In genomic region chr12:54216580-54217308, GRCh38 we compare ENCODE assay signal across 8 cellular contexts. TPM values are rescaled to one million over a fixed set of nuclear protein-coding genes. Genes with fewer than 3 reads are reported as not detected.
DNase-seq lines count a peak whose midpoint lies in the region; ATAC-seq and TF ChIP-seq lines count a peak whose summit lies in the region.

No MANE protein-coding gene starts in this region.

- H3K36me3 ChIP-seq in OCI-LY7 (ENCODE audit: insufficient read depth, low read length) (no peaks in the 10 kb centered on the region), muscle layer of colon (ENCODE audit: insufficient read depth, low read length) (no peaks in the 10 kb centered on the region)

- no peaks in the 10 kb centered on the region for H4K20me1 ChIP-seq in OCI-LY7 (ENCODE audit: insufficient read depth, low read length)

- BruUV-seq in OCI-LY7 (replicated peaks; lab: Mats Ljungman, UMichigan): no TSS peak

- H3K4me1 ChIP-seq in OCI-LY7 (ENCODE audit: insufficient read depth, low read length, poor library complexity, severe bottlenecking) (peaks cover 62% of the 10 kb centered on the region), muscle layer of colon (ENCODE audit: insufficient read depth, low read length) (peaks cover 28% of the 10 kb centered on the region)

- H3K4me3 ChIP-seq in Jurkat, Clone E6-1 (ENCODE audit: low read length): peak overlapping the region; percentile 57
- H3K4me3 ChIP-seq in OCI-LY7 (ENCODE audit: low read depth, low read length, poor library complexity, severe bottlenecking) (peak overlapping the region; percentile 67), muscle layer of colon (ENCODE audit: low read depth in 1 of 2, low read length in 2 of 2) (peak overlapping the region; percentile 40)

- intact Hi-C loops in OCI-LY7 (cut with micrococcal nuclease; ENCODE audit: unreplicated experiment): loop anchor here (1.0 to 5.0 kb wide), 5 partner anchors 64 to 464 kb away; partner anchors contain the start of genes CBX5, CISTR, HNRNPA1 and HOXC4

- H3K79me2 ChIP-seq in OCI-LY7 (ENCODE audit: insufficient read depth, low read depth, low read length): no peaks in the 10 kb centered on the region

- H3K9ac ChIP-seq in muscle layer of colon (ENCODE audit: low read length): no peak overlapping the region

- TF ChIP-seq CTCF in OCI-LY7 (conservative IDR thresholded peaks at IDR 0.05; ENCODE audit: low read length): peak; percentile 88

- ATAC-seq in GM21526 (IDR thresholded peaks at IDR 0.05; ENCODE audit: low FRiP score, unreplicated experiment): no peak

- DNase-seq in GF-D8 (lab: John Stamatoyannopoulos, UW) (peak; percentile 76), OCI-LY7 (ENCODE audit: low spot score) (peak; percentile 96), erythroblast (lab: John Stamatoyannopoulos, UW) (peak; percentile 79 to 85)
- peak; percentile 95 for DNase-seq in Jurkat, Clone E6-1 (ENCODE audit: low read depth, low spot score)
- DNase-seq in activated CD8-positive, alpha-beta memory T cell treated with anti-CD3 and anti-CD28 coated beads, Interleukin-2, amount 50 U/mL, for 48 hours: peak; percentile 84
- DNase-seq in stimulated activated CD8-positive, alpha-beta memory T cell treated with anti-CD3 and anti-CD28 coated beads, Interleukin-4, amount 100 ng/mL, for 48 hours: peak; percentile 80

- POLR2A ChIA-PET in OCI-LY7 (lab: Charles Lee): interaction anchor here (0.9 to 1.0 kb wide), 4 partner anchors 10 to 191 kb away, joined by 3 to 6 read pairs (median 3); partner anchors contain the start of gene HOXC4

- peak overlapping the region; percentile 65; the same call in 1 of the 2 replicates for H2AFZ ChIP-seq in OCI-LY7 (ENCODE audit: low read length)

- H3K9me3 ChIP-seq in OCI-LY7 (ENCODE audit: low read length) (no peaks in the 10 kb centered on the region), muscle layer of colon (ENCODE audit: low read length) (no peaks in the 10 kb centered on the region)

- H3K27me3 ChIP-seq in muscle layer of colon (ENCODE audit: control insufficient read depth in 1 of 2, insufficient read depth in 2 of 2, low read length in 2 of 2): peaks cover 31 to 62% of the 10 kb centered on the region in 2 donors

- peak overlapping the region; percentile 86 for H3K4me2 ChIP-seq in OCI-LY7 (ENCODE audit: low read length)

- TF ChIP-seq POLR2A in erythroblast (IDR thresholded peaks at IDR 0.05; ENCODE audit: low read length): no peak

- CTCF ChIA-PET in OCI-LY7 (lab: Charles Lee; ENCODE audit: unreplicated experiment): interaction anchor here (0.7 to 1.3 kb wide), 7 partner anchors 9 to 199 kb away, joined by 3 to 4 read pairs (median 3); no protein-coding TSS in a partner anchor

- H3K9me2 ChIP-seq in OCI-LY7 (ENCODE audit: insufficient read depth, low read length): no peaks in the 10 kb centered on the region

- peak overlapping the region; percentile 89 for H3K27ac ChIP-seq in OCI-LY7 (ENCODE audit: low read depth, low read length, poor library complexity, severe bottlenecking)
- H3K27ac ChIP-seq in muscle layer of colon (ENCODE audit: low read depth, low read length): no peak overlapping the region

RNA-seq across cellular contexts. Expression of gene SMUG1, which starts 28.0 kb away (rescaled TPM):
- polyA plus RNA-seq in Jurkat, Clone E6-1 (2012; ENCODE audit: insufficient read depth, insufficient read length): 36.9 TPM
- total RNA-seq in OCI-LY7 (2014; rRNA removed; shearing (Covaris generic)): 28.2 and 42.5 TPM in 2 replicates
- 36.0 and 37.9 TPM in 2 replicates for total RNA-seq in OCI-LY7 (2022)
